8 cellular contexts compared by ENCODE assay signal in the genomic region with DNA sequence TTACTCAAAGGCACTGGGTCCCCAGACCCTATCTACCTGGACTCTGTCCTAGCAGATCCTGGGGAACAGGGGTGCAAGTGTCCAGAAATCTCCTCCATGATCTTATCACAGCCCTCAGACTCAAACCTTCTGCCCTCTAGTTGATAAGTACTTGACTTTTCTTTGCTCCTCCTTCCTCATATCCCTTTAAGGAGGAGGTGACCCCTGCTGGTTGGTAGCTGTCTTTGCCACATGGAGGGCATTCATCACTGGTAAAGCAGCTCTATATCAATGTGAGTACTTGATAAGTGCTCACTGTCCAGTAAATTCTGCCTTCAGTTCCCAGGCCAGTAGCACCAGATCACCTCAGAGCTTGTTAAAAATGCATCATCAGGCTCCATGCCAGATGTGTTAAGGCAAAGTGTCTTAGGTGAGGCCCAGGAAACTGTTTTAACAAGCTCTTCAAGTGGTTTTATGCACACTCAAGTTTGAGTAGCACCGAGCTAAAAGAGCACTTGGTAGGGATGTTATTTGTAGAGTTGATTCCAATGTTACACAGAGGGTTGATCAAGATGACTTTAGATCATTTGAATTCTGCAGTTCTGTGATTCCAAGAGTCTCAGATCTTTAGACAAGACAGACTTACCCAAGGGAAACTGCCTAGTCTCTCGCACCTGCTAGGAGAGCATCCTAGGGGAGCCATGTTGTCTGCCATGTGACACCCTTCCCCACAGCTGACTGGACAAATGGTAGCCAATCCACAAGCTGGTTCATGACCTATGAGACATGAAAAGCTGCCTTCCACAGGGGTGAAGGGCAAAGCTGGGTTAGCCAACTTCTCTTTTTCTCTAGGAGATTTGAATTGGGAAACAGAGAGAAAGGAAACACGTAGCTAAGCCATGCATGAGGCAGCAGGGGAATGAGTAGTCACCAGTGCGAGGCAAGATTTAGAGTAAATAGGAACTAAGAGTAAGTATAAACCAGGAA. TPM values are rescaled to one million over a fixed set of nuclear protein-coding genes. Genes with fewer than 3 reads are reported as not detected.
DNase-seq lines count a peak whose midpoint lies in the region; ATAC-seq and TF ChIP-seq lines count a peak whose summit lies in the region.

No MANE protein-coding gene starts in this region.

- no peaks in the 10 kb centered on the region for H3K9me2 ChIP-seq in SU-DHL-6 (replicated peaks; ENCODE audit: insufficient read depth, low read length)

- 64 to 77% (median 71%) methylated on average over 4 of the region's 4 CpGs for WGBS in stomach, 5 donors
- WGBS in esophagus muscularis mucosa: 79% methylated on average over 4 of the region's 4 CpGs

- TF ChIP-seq CTCF in CD4-positive, alpha-beta T cell (IDR thresholded peaks at IDR 0.05): peak; percentile 63
- TF ChIP-seq CTCF in SU-DHL-6 (IDR thresholded peaks at IDR 0.05; ENCODE audit: insufficient read depth, low read length, poor library complexity, severe bottlenecking) (peak; percentile 94), stomach (IDR thresholded peaks at IDR 0.05) (peak in 5 of 7 experiments; percentile 25 to 49 (median 37)), esophagus muscularis mucosa (IDR thresholded peaks at IDR 0.05) (peak in 1 of 3 experiments; percentile 34)

- H2AFZ ChIP-seq in SU-DHL-6 (ENCODE audit: low read depth, low read length, severe bottlenecking): peak overlapping the region; percentile 1

- H3K36me3 Mint-ChIP-seq in CD4-positive, alpha-beta T cell (ENCODE audit: low read depth): no peaks in the 10 kb centered on the region

- intact Hi-C loops in CD4-positive, alpha-beta T cell (cut with DNase I, micrococcal nuclease): loop anchor here (5.0 kb wide), 3 partner anchors 90 to 180 kb away; partner anchors contain the start of genes NFYA (in 1 of the 2) and OARD1 (in 1 of the 2)
- intact Hi-C loops in stomach (cut with DNase I; ENCODE audit: low total_unique reads): no loop called here
- intact Hi-C loops in esophagus muscularis mucosa (cut with DNase I): no loop called here

- no peak overlapping the region for H3K4me3 Mint-ChIP-seq in CD4-positive, alpha-beta T cell

- H3K9me3 Mint-ChIP-seq in CD4-positive, alpha-beta T cell: no peaks in the 10 kb centered on the region

- TF ChIP-seq EP300 in stomach (IDR thresholded peaks at IDR 0.05): no peak
- no peak for TF ChIP-seq EP300 in esophagus muscularis mucosa (IDR thresholded peaks at IDR 0.05)

- H3K4me1 ChIP-seq in stomach: no peaks in the 10 kb centered on the region
- H3K4me1 ChIP-seq in esophagus muscularis mucosa: no peaks in the 10 kb centered on the region

- no peak overlapping the region for H3K27ac ChIP-seq in CD4-positive, alpha-beta T cell (ENCODE audit: low read depth, low read length)
- H3K27ac ChIP-seq in SU-DHL-6 (ENCODE audit: low read depth, low read length) (no peak overlapping the region), stomach (peak overlapping the region in 2 of 5 donors; percentile 70 to 72), esophagus muscularis mucosa (replicated peaks in 1 of 4) (no peak overlapping the region)

- peaks cover 20% of the 10 kb centered on the region for H3K4me1 Mint-ChIP-seq in CD4-positive, alpha-beta T cell (ENCODE audit: low read depth)

- H3K27ac Mint-ChIP-seq in CD4-positive, alpha-beta T cell: no peak overlapping the region

- no peak for TF ChIP-seq POLR2A in stomach (IDR thresholded peaks at IDR 0.05)
- no peak for TF ChIP-seq POLR2A in esophagus muscularis mucosa (IDR thresholded peaks at IDR 0.05; ENCODE audit: low read depth)

- CTCF ChIA-PET in CD4-positive, alpha-beta T cell (lab: Charles Lee): interaction anchor here (0.6 to 1.5 kb wide), 4 partner anchors 16 to 107 kb away, joined by 3 to 4 read pairs (median 3); no protein-coding TSS in a partner anchor

- H3K36me3 ChIP-seq in SU-DHL-6 (ENCODE audit: low read length) (no peaks in the 10 kb centered on the region), stomach (no peaks in the 10 kb centered on the region), esophagus muscularis mucosa (no peaks in the 10 kb centered on the region)

- peak; percentile 98 for ATAC-seq in CD4-positive, alpha-beta T cell (ENCODE audit: poor library complexity)
- ATAC-seq in left lobe of liver: peak; percentile 94

- no peak overlapping the region for H3K9ac ChIP-seq in SU-DHL-6 (ENCODE audit: low read length)

- H3K79me2 ChIP-seq in SU-DHL-6 (ENCODE audit: insufficient read depth, low read length): no peaks in the 10 kb centered on the region

- POLR2A ChIA-PET in CD4-positive, alpha-beta T cell (lab: Charles Lee): interaction anchor here (0.8 to 1.8 kb wide), 6 partner anchors 10 to 110 kb away, joined by 3 to 12 read pairs (median 4); partner anchors contain the start of genes NFYA, OARD1 and TREML2

- no peaks in the 10 kb centered on the region for H3K27me3 Mint-ChIP-seq in CD4-positive, alpha-beta T cell

- H3K4me2 ChIP-seq in SU-DHL-6 (ENCODE audit: low read depth, low read length, poor library complexity, severe bottlenecking): no peak overlapping the region

- H3K27me3 ChIP-seq in CD4-positive, alpha-beta T cell (ENCODE audit: control insufficient read depth, insufficient read depth, low read length): no peaks in the 10 kb centered on the region
- H3K27me3 ChIP-seq in SU-DHL-6 (ENCODE audit: low read length): no peaks in the 10 kb centered on the region
- H3K27me3 ChIP-seq in stomach: peaks cover 0 to 12% (median 0%) of the 10 kb centered on the region in 3 donors
- H3K27me3 ChIP-seq in esophagus muscularis mucosa: peaks cover 0 to 24% (median 0%) of the 10 kb centered on the region in 4 donors

- DNase-seq in CD4-positive, alpha-beta T cell: peak; percentile 30 to 50 (median 36)
- DNase-seq in GM19238 (ENCODE audit: insufficient read length, low spot score) (peak; percentile 34), NCI-H1105 treated with DMSO at 0.1 percent for 48 hours (lab: John Stamatoyannopoulos, UW) (peak; percentile 83), left lobe of liver (ENCODE audit: low spot score) (peak; percentile 47), stomach (peak; percentile 49), esophagus muscularis mucosa (ENCODE audit: extremely low spot score) (no peak)
- peak; percentile 47 for DNase-seq in central memory CD4-positive, alpha-beta T cell

- H4K20me1 ChIP-seq in SU-DHL-6 (ENCODE audit: low read depth, low read length): no peaks in the 10 kb centered on the region

- H3K4me3 ChIP-seq in SU-DHL-6 (ENCODE audit: insufficient read depth, low read length, poor library complexity, severe bottlenecking): no peak overlapping the region
- H3K4me3 ChIP-seq in stomach: no peak overlapping the region
- no peak overlapping the region for H3K4me3 ChIP-seq in esophagus muscularis mucosa

- no peaks in the 10 kb centered on the region for H3K9me3 ChIP-seq in CD4-positive, alpha-beta T cell (ENCODE audit: control insufficient read depth, low read length)
- H3K9me3 ChIP-seq in SU-DHL-6 (ENCODE audit: insufficient read depth, low read length) (no peaks in the 10 kb centered on the region), stomach (no peaks in the 10 kb centered on the region), esophagus muscularis mucosa (no peaks in the 10 kb centered on the region)

- no peaks in the 10 kb centered on the region for H3F3A ChIP-seq in SU-DHL-6 (ENCODE audit: insufficient read depth)

RNA-seq across cellular contexts. Expression of gene TREML2, which starts 18.6 kb away (rescaled TPM):
- total RNA-seq in CD4-positive, alpha-beta T cell: under 1 TPM; 0.78 to 0.91 TPM
- 0.08 TPM for total RNA-seq in left lobe of liver
- total RNA-seq in stomach: under 1 TPM in 1 of 5 donors, not detected in 4; 0.37 TPM
- under 1 TPM in 2 of 3 donors, not detected in 1; 0.08 to 0.12 TPM for polyA plus RNA-seq in stomach
- total RNA-seq in esophagus muscularis mucosa: under 1 TPM in 1 of 4 donors, not detected in 3; 0.66 TPM

RNA-seq across cellular contexts. Expression of gene TREM2, which starts 19.4 kb away (rescaled TPM):
- total RNA-seq in CD4-positive, alpha-beta T cell: not detected
- total RNA-seq in left lobe of liver: 0.28 TPM
- 10 to 100 TPM in 1 of 5 donors, not detected in 4; 19.9 TPM for total RNA-seq in stomach
- 1 to 10 TPM in 2 of 3 donors, under 1 TPM in 1; 0.23 to 5.0 (median 1.5) TPM for polyA plus RNA-seq in stomach
- 1 to 10 TPM; 1.6 to 1.8 (median 1.6) TPM for total RNA-seq in esophagus muscularis mucosa

RNA-seq across cellular contexts. Expression of gene TREML1, which starts 28.2 kb away (rescaled TPM):
- not detected for total RNA-seq in CD4-positive, alpha-beta T cell
- total RNA-seq in left lobe of liver (not detected), stomach (not detected), esophagus muscularis mucosa (under 1 TPM in 1 of 4 donors, not detected in 3; 0.32 TPM)
- polyA plus RNA-seq in stomach: not detected

RNA-seq across cellular contexts. Expression of gene TREML4, which starts 45.8 kb away (rescaled TPM):
- not detected for total RNA-seq in CD4-positive, alpha-beta T cell
- not detected for total RNA-seq in left lobe of liver
- not detected for total RNA-seq in stomach
- polyA plus RNA-seq in stomach: not detected
- total RNA-seq in esophagus muscularis mucosa: not detected

Comparison
In these comparisons a context has a peak if more than half of its experiments do, and no peak if none do; other contexts are left out.
1. intact Hi-C loops: an anchor here in CD4-positive, alpha-beta T cell (5.0 kb wide); none called in stomach and esophagus muscularis mucosa.